Comparison of ENCODE assay signal across 16 cellular contexts in the genomic region with DNA sequence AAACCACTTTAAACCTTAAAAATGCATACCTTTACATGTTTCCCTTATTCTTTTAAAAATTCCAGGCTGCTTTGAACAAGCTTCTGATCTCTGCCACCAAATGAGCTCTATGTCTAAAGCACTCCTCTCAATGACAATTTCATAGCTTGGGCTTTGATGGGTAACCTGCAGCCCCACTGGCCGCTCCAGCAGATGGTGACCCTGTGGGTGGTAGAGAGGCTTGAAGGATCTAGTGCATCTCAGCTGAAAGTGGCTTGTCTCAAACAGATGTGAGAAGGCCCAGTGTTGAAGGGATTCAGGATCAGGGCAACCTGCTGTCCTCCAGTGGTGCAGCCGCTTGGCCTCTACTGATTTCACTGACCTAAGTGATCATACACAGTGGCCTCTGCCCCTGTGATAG.
DNase-seq lines count a peak whose midpoint lies in the region; FAIRE-seq and TF ChIP-seq lines count a peak whose summit lies in the region.
"Had no signal": no experiment of that assay in that cellular context is flagged by ENCODE, and none has a peak within 500 bp of the region (broad histone marks: within the 10 kb centered on the region; RNA-seq: fewer than 3 reads in every experiment).

No MANE protein-coding gene starts in this region.

- H3K27me3 ChIP-seq in astrocyte (ENCODE audit: insufficient read depth, low read length) (no peaks in the 10 kb centered on the region), mesenchymal stem cell (ENCODE audit: control insufficient read depth in 1 of 2, insufficient read depth in 1 of 2, low read length in 2 of 2) (no peaks in the 10 kb centered on the region)
- H3K27me3 ChIP-seq: BE2C had no signal

- H3K36me3 Mint-ChIP-seq in astrocyte (ENCODE audit: low read depth, unreplicated experiment) = no peaks in the 10 kb centered on the region
- H3K36me3 Mint-ChIP-seq: CD4-positive, alpha-beta memory T cell had no signal

- no peak overlapping the region for H2AK5ac ChIP-seq in mesenchymal stem cell (ENCODE audit: low read length, severe bottlenecking)

- H3K4me3 Mint-ChIP-seq in astrocyte (ENCODE audit: unreplicated experiment) = peak overlapping the region; percentile 10
- H3K4me3 Mint-ChIP-seq: CD4-positive, alpha-beta memory T cell; HFFc6 had no signal

- H3K4me2 ChIP-seq in astrocyte (ENCODE audit: low read length) (no peak overlapping the region), mesenchymal stem cell (ENCODE audit: low read length, poor library complexity, severe bottlenecking) (no peak overlapping the region)
- H3K4me2 ChIP-seq: A549 had no signal

- peaks cover under 1% of the 10 kb centered on the region for H3K4me1 ChIP-seq in astrocyte (ENCODE audit: insufficient read depth, low read length)
- H3K4me1 ChIP-seq in mesenchymal stem cell (ENCODE audit: control insufficient read depth, insufficient read depth, low read depth, low read length) = peaks cover under 1% of the 10 kb centered on the region
- H3K4me1 ChIP-seq: A549 had no signal

- no peak overlapping the region for H3K27ac Mint-ChIP-seq in astrocyte (ENCODE audit: unreplicated experiment)
- H3K27ac Mint-ChIP-seq: HFFc6 had no signal

- peak overlapping the region in 1 of 2 experiments; percentile 77 for H2BK12ac ChIP-seq in mesenchymal stem cell (ENCODE audit: low read length in 2 of 2)

- no peaks in the 10 kb centered on the region for H3K79me2 ChIP-seq in astrocyte (ENCODE audit: insufficient read depth, low read length)

- no peak overlapping the region for H3K27ac ChIP-seq in astrocyte (ENCODE audit: low read depth, low read length)
- no peak overlapping the region for H3K27ac ChIP-seq in mesenchymal stem cell (ENCODE audit: low read length, poor library complexity, severe bottlenecking)
- H3K27ac ChIP-seq: C4-2B, HL-60 had no signal

- FAIRE-seq in GM12891 (lab: Jason Lieb, UNC) (peak; percentile 43), astrocyte (lab: Jason Lieb, UNC) (no peak)
- FAIRE-seq: A549 had no signal

- H3K9me3 ChIP-seq in astrocyte (ENCODE audit: insufficient read depth, low read depth, low read length) (no peaks in the 10 kb centered on the region), mesenchymal stem cell (ENCODE audit: control insufficient read depth, low read length) (no peaks in the 10 kb centered on the region)
- H3K9me3 ChIP-seq: A549, BE2C had no signal

- H3K4ac ChIP-seq in mesenchymal stem cell (ENCODE audit: low read depth in 1 of 2, low read length in 2 of 2) = no peak overlapping the region

- H3K4me1 Mint-ChIP-seq in astrocyte (ENCODE audit: low read depth, unreplicated experiment) = peaks cover 4% of the 10 kb centered on the region

- intact Hi-C loops in posterior cingulate gyrus (cut with DNase I) = no loop called here

- H2AFZ ChIP-seq in astrocyte (ENCODE audit: low read depth, low read length) (no peak overlapping the region), mesenchymal stem cell (ENCODE audit: low read depth, low read length) (no peak overlapping the region)

- peak overlapping the region in 1 of 2 experiments; percentile 43 for H3K18ac ChIP-seq in mesenchymal stem cell (ENCODE audit: low read depth in 1 of 2, low read length in 2 of 2)

- no peak overlapping the region for H4K8ac ChIP-seq in mesenchymal stem cell (ENCODE audit: low read length)

- H4K91ac ChIP-seq in mesenchymal stem cell (ENCODE audit: low read length) = no peak overlapping the region

- no peak overlapping the region for H2BK5ac ChIP-seq in mesenchymal stem cell (ENCODE audit: low read depth, low read length, poor library complexity, severe bottlenecking)

- no peaks in the 10 kb centered on the region for H4K20me1 ChIP-seq in astrocyte (ENCODE audit: insufficient read depth, low read length)

- H3K79me1 ChIP-seq in mesenchymal stem cell (replicated peaks; ENCODE audit: low read length, poor library complexity, severe bottlenecking) = no peaks in the 10 kb centered on the region

- H3K4me3 ChIP-seq in astrocyte (ENCODE audit: insufficient read depth, low read depth, low read length) = no peak overlapping the region
- H3K4me3 ChIP-seq in mesenchymal stem cell (ENCODE audit: insufficient read depth in 1 of 2, low read depth in 1 of 2, low read length in 2 of 2) = no peak overlapping the region
- H3K4me3 ChIP-seq: A549 had no signal

- no peak for TF ChIP-seq CTCF in astrocyte (IDR thresholded peaks at IDR 0.05; ENCODE audit: insufficient read depth, low read depth, low read length)

- H3K27me3 Mint-ChIP-seq in astrocyte (ENCODE audit: low read depth, unreplicated experiment) = peaks cover 6% of the 10 kb centered on the region
- H3K27me3 Mint-ChIP-seq: CD4-positive, alpha-beta memory T cell had no signal

- H2BK120ac ChIP-seq in mesenchymal stem cell (ENCODE audit: low read depth, low read length) = no peak overlapping the region

- TF ChIP-seq POLR2A in GM12891 (IDR thresholded peaks at IDR 0.05; ENCODE audit: low read depth, low read length) = no peak

- no peak overlapping the region for H3K9ac ChIP-seq in astrocyte (ENCODE audit: low read length)
- no peak overlapping the region for H3K9ac ChIP-seq in mesenchymal stem cell (ENCODE audit: low read length)

- WGBS in mesenchymal stem cell = 98% methylated on average over 2 of the region's 2 CpGs

- H3K9me3 Mint-ChIP-seq in astrocyte (ENCODE audit: unreplicated experiment) = peaks cover 1% of the 10 kb centered on the region
- H3K9me3 Mint-ChIP-seq: HFFc6 had no signal

- DNase-seq in GM12891 (ENCODE audit: insufficient read length, low spot score) (no peak), NCI-H524 treated with DMSO at 0.1 percent for 48 hours (lab: John Stamatoyannopoulos, UW) (peak; percentile 19), astrocyte (ENCODE audit: low read depth) (no peak), mesenchymal stem cell (no peak), NCI-H748 (lab: John Stamatoyannopoulos, UW; ENCODE audit: unreplicated experiment) (no peak), posterior cingulate gyrus (no peak)
- DNase-seq in activated naive CD4-positive, alpha-beta T cell treated with Interleukin-2 at 50 U/mL for 16 hours = no peak
- DNase-seq: BE2C; CD4-positive, alpha-beta memory T cell; DND-41; GF-D8; HCEC 1CT; HFFc6 had no signal

- peak overlapping the region; percentile 73 for H2BK15ac ChIP-seq in mesenchymal stem cell (ENCODE audit: low read depth, poor library complexity, severe bottlenecking)

- H3K23ac ChIP-seq in mesenchymal stem cell (ENCODE audit: low read length in 2 of 2) = no peak overlapping the region

- no peak overlapping the region for H3K14ac ChIP-seq in mesenchymal stem cell (ENCODE audit: low read length in 2 of 2)

- no peaks in the 10 kb centered on the region for H3K36me3 ChIP-seq in astrocyte (ENCODE audit: insufficient read depth, low read length)
- no peaks in the 10 kb centered on the region for H3K36me3 ChIP-seq in mesenchymal stem cell (ENCODE audit: control insufficient read depth in 1 of 2, insufficient read depth in 2 of 2, low read depth in 1 of 2, low read length in 2 of 2)
- H3K36me3 ChIP-seq: BE2C had no signal

TF ChIP-seq in GM12891, 5 proteins besides CTCF, POLR2A, EP300 and RAD21:
- TF ChIP-seq POU2F2 (IDR thresholded peaks at IDR 0.05; ENCODE audit: low read depth, low read length) (no peak), SPI1 (IDR thresholded peaks at IDR 0.05; ENCODE audit: low read depth, low read length) (no peak), PAX5 (IDR thresholded peaks at IDR 0.05; ENCODE audit: insufficient read depth, low read length, severe bottlenecking) (no peak), POLR2AphosphoS5 (IDR thresholded peaks at IDR 0.05; ENCODE audit: low read depth, low read length) (no peak), TAF1 (IDR thresholded peaks at IDR 0.05; ENCODE audit: low read depth, low read length) (no peak)
